ENCODE assay signal across 23 cellular contexts in the genomic region with DNA sequence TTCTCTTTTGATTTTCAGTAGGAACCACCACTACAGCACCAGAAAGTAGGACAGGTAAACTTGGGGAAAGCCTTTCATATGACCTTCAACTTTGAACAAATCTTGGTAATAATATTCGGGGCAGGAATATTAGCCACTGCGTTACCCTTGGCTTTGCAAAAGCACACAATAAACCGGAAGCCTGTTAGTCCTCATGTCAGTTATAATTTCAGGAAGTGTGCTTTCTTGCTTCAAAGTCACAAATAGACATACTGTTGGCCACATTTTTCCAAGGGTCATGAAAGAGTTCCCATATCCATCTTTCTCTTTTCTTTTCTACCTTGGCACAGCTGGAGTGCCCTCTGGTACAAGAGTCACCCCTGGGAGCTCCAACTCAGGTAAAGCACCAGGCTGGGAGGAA.
"Had no signal": no experiment of that assay in that cellular context is flagged by ENCODE, and none has a peak within 500 bp of the region (broad histone marks: within the 10 kb centered on the region; RNA-seq: fewer than 3 reads in every experiment).

No MANE protein-coding gene starts in this region.

- DNase-seq: activated CD4-positive, alpha-beta memory T cell treated with anti-CD3 and anti-CD28 coated beads for 36 hours; activated CD4-positive, alpha-beta T cell treated with anti-CD3 and anti-CD28 coated beads for 4 hours; activated CD4-positive, CD25-positive, alpha-beta regulatory T cell; activated naive CD4-positive, alpha-beta T cell treated with anti-CD3 and anti-CD28 coated beads for 36 hours; activated naive CD8-positive, alpha-beta T cell treated with anti-CD3 and anti-CD28 coated beads, Interleukin-2, amount 10 ng/mL, durations not matched to agents 7 days and 5 days; activated T-cell treated with anti-CD3 and anti-CD28 coated beads, Interleukin-2, amount 50 U/mL, for 48 hours; amniotic stem cell; colonic mucosa; endodermal cell; esophagus squamous epithelium; gastrocnemius medialis; hippocampal formation; left ventricle myocardium inferior; mammary epithelial cell; naive thymus-derived CD8-positive, alpha-beta T cell; retina; stimulated activated CD4-positive, alpha-beta T cell treated with anti-CD3 and anti-CD28 coated beads, Interleukin-2, amount 100 ng/mL, for 48 hours; stimulated activated CD8-positive, alpha-beta memory T cell treated with anti-CD3 and anti-CD28 coated beads, Interleukin-4, amount 100 ng/mL, for 48 hours; stimulated activated naive B cell treated with anti-CD40 and anti-IgM and Interleukin-4, amounts not matched to agents 10 μg/mL and 1 μg/mL and 100 μg/mL, for 72 hours; transverse colon had no signal

- H3K36me3 Mint-ChIP-seq: activated CD4-positive, alpha-beta memory T cell treated with anti-CD3 and anti-CD28 coated beads for 36 hours; activated naive CD8-positive, alpha-beta T cell treated with anti-CD3 and anti-CD28 coated beads, Interleukin-2, amount 10 ng/mL, durations not matched to agents 7 days and 5 days; mesothelial cell of epicardium; naive thymus-derived CD8-positive, alpha-beta T cell; neural progenitor cell; stimulated activated naive B cell treated with anti-CD40 and anti-IgM and Interleukin-4, amounts not matched to agents 10 μg/mL and 1 μg/mL and 100 μg/mL, for 72 hours had no signal

- H3K9me3 Mint-ChIP-seq: activated CD4-positive, alpha-beta memory T cell treated with anti-CD3 and anti-CD28 coated beads for 36 hours; activated naive CD4-positive, alpha-beta T cell treated with anti-CD3 and anti-CD28 coated beads for 36 hours; activated naive CD8-positive, alpha-beta T cell treated with anti-CD3 and anti-CD28 coated beads, Interleukin-2, amount 10 ng/mL, durations not matched to agents 7 days and 5 days; endodermal cell; neural progenitor cell; stimulated activated naive B cell treated with anti-CD40 and anti-IgM and Interleukin-4, amounts not matched to agents 10 μg/mL and 1 μg/mL and 100 μg/mL, for 72 hours had no signal

- H3K4me1 Mint-ChIP-seq: activated naive CD8-positive, alpha-beta T cell treated with anti-CD3 and anti-CD28 coated beads, Interleukin-2, amount 10 ng/mL, durations not matched to agents 7 days and 5 days; endodermal cell; mesothelial cell of epicardium; neural progenitor cell had no signal

- H3K27me3 Mint-ChIP-seq: activated CD4-positive, alpha-beta memory T cell treated with anti-CD3 and anti-CD28 coated beads for 36 hours; activated naive CD8-positive, alpha-beta T cell treated with anti-CD3 and anti-CD28 coated beads, Interleukin-2, amount 10 ng/mL, durations not matched to agents 7 days and 5 days; progenitor cell of endocrine pancreas had no signal

- H3K4me3 Mint-ChIP-seq: activated CD4-positive, alpha-beta memory T cell treated with anti-CD3 and anti-CD28 coated beads for 36 hours; activated naive CD4-positive, alpha-beta T cell treated with anti-CD3 and anti-CD28 coated beads for 36 hours; activated naive CD8-positive, alpha-beta T cell treated with anti-CD3 and anti-CD28 coated beads, Interleukin-2, amount 10 ng/mL, durations not matched to agents 7 days and 5 days; endodermal cell; mesothelial cell of epicardium; naive thymus-derived CD8-positive, alpha-beta T cell; neural progenitor cell; stimulated activated naive B cell treated with anti-CD40 and anti-IgM and Interleukin-4, amounts not matched to agents 10 μg/mL and 1 μg/mL and 100 μg/mL, for 72 hours had no signal

- ATAC-seq: gastrocnemius medialis; naive thymus-derived CD8-positive, alpha-beta T cell; stimulated activated naive B cell treated with anti-CD40 and anti-IgM and Interleukin-4, amounts not matched to agents 10 μg/mL and 1 μg/mL and 100 μg/mL, for 72 hours had no signal

- H3K27ac Mint-ChIP-seq: activated CD4-positive, alpha-beta memory T cell treated with anti-CD3 and anti-CD28 coated beads for 36 hours; activated naive CD4-positive, alpha-beta T cell treated with anti-CD3 and anti-CD28 coated beads for 36 hours; activated naive CD8-positive, alpha-beta T cell treated with anti-CD3 and anti-CD28 coated beads, Interleukin-2, amount 10 ng/mL, durations not matched to agents 7 days and 5 days; endodermal cell; mesothelial cell of epicardium; naive thymus-derived CD8-positive, alpha-beta T cell; neural progenitor cell; progenitor cell of endocrine pancreas; stimulated activated naive B cell treated with anti-CD40 and anti-IgM and Interleukin-4, amounts not matched to agents 10 μg/mL and 1 μg/mL and 100 μg/mL, for 72 hours had no signal
